ENCODE assay signal across 11 cellular contexts in genomic region chr2:164314148-164314547, GRCh38.
DNase-seq lines count a peak whose midpoint lies in the region; ATAC-seq and TF ChIP-seq lines count a peak whose summit lies in the region.
"Had no signal": no experiment of that assay in that cellular context is flagged by ENCODE, and none has a peak within 500 bp of the region (broad histone marks: within the 10 kb centered on the region; RNA-seq: fewer than 3 reads in every experiment).

No MANE protein-coding gene starts in this region.

- no peak overlapping the region for H2BK15ac ChIP-seq in mesenchymal stem cell (ENCODE audit: low read depth, poor library complexity, severe bottlenecking)

- H3K23ac ChIP-seq in mesenchymal stem cell (ENCODE audit: low read length in 2 of 2), result no peak overlapping the region

- H3K36me3 ChIP-seq in mesenchymal stem cell (ENCODE audit: control insufficient read depth in 1 of 2, insufficient read depth in 2 of 2, low read depth in 1 of 2, low read length in 2 of 2) (no peaks in the 10 kb centered on the region), osteoblast (ENCODE audit: insufficient read depth, low read length) (no peaks in the 10 kb centered on the region)

- H2BK12ac ChIP-seq in mesenchymal stem cell (ENCODE audit: low read length in 2 of 2), result no peak overlapping the region

- no peaks in the 10 kb centered on the region for H4K20me1 ChIP-seq in osteoblast (ENCODE audit: insufficient read depth, low read length)

- H3K4me2 ChIP-seq in mesenchymal stem cell (ENCODE audit: low read length, poor library complexity, severe bottlenecking) (no peak overlapping the region), osteoblast (ENCODE audit: insufficient read depth, low read length) (no peak overlapping the region)

- no peak overlapping the region for H4K8ac ChIP-seq in mesenchymal stem cell (ENCODE audit: low read length)

- TF ChIP-seq CTCF in osteoblast (IDR thresholded peaks at IDR 0.05; ENCODE audit: extremely low read depth, low read depth, low read length), result no peak

- no peaks in the 10 kb centered on the region for H3K27me3 ChIP-seq in mesenchymal stem cell (ENCODE audit: control insufficient read depth in 1 of 2, insufficient read depth in 1 of 2, low read length in 2 of 2)
- H3K27me3 ChIP-seq in osteoblast (ENCODE audit: insufficient read depth, low read length), result no peaks in the 10 kb centered on the region

- H3K9ac ChIP-seq in mesenchymal stem cell (ENCODE audit: low read length), result no peak overlapping the region

- no peaks in the 10 kb centered on the region for H3K79me2 ChIP-seq in osteoblast (ENCODE audit: insufficient read depth, low read length)

- H2AFZ ChIP-seq in mesenchymal stem cell (ENCODE audit: low read depth, low read length) (no peak overlapping the region), osteoblast (ENCODE audit: low read length) (no peak overlapping the region)

- no peak overlapping the region for H2BK5ac ChIP-seq in mesenchymal stem cell (ENCODE audit: low read depth, low read length, poor library complexity, severe bottlenecking)

- H3K4me3 ChIP-seq in mesenchymal stem cell (ENCODE audit: insufficient read depth in 1 of 2, low read depth in 1 of 2, low read length in 2 of 2) (no peak overlapping the region), osteoblast (ENCODE audit: insufficient read depth, low read length) (no peak overlapping the region)

- no peak for ATAC-seq in HG02623 (IDR thresholded peaks at IDR 0.05; ENCODE audit: unreplicated experiment)

- no peak overlapping the region for H3K4ac ChIP-seq in mesenchymal stem cell (ENCODE audit: low read depth in 1 of 2, low read length in 2 of 2)

- H3K4me1 ChIP-seq in mesenchymal stem cell (ENCODE audit: control insufficient read depth, insufficient read depth, low read depth, low read length) (no peaks in the 10 kb centered on the region), osteoblast (ENCODE audit: insufficient read depth, low read length) (no peaks in the 10 kb centered on the region)

- no peak overlapping the region for H3K18ac ChIP-seq in mesenchymal stem cell (ENCODE audit: low read depth in 1 of 2, low read length in 2 of 2)

- DNase-seq in COLO829 (ENCODE audit: low spot score) (peak; percentile 1), NCI-H1105 (lab: John Stamatoyannopoulos, UW) (peak; percentile 20), brain pericyte (ENCODE audit: low read depth, low spot score) (peak; percentile 5), mesenchymal stem cell (peak; percentile 57), activated T-cell treated with anti-CD3 and anti-CD28 coated beads for 4 hours (no peak), osteoblast (ENCODE audit: insufficient read length, low spot score, missing footprints) (no peak)
- DNase-seq in stimulated activated naive CD4-positive, alpha-beta T cell (lab: John Stamatoyannopoulos, UW), result no peak
- DNase-seq: caudate nucleus; NK-92 treated with Interleukin-12 subunit alpha and Interleukin-12 subunit beta, amount 100 ng/mL, for 24 hours had no signal

- WGBS in mesenchymal stem cell, result 45% methylated on average over 4 of the region's 4 CpGs

- no peak overlapping the region for H2AK5ac ChIP-seq in mesenchymal stem cell (ENCODE audit: low read length, severe bottlenecking)

- H3K79me1 ChIP-seq in mesenchymal stem cell (replicated peaks; ENCODE audit: low read length, poor library complexity, severe bottlenecking), result no peaks in the 10 kb centered on the region

- H3K9me3 ChIP-seq in mesenchymal stem cell (ENCODE audit: control insufficient read depth, low read length), result peaks cover 2% of the 10 kb centered on the region
- no peaks in the 10 kb centered on the region for H3K9me3 ChIP-seq in osteoblast (ENCODE audit: low read depth, low read length)

- H3K14ac ChIP-seq in mesenchymal stem cell (ENCODE audit: low read length in 2 of 2), result no peak overlapping the region

- H3K27ac ChIP-seq in mesenchymal stem cell (ENCODE audit: low read length, poor library complexity, severe bottlenecking) (no peak overlapping the region), osteoblast (ENCODE audit: low read depth, low read length) (no peak overlapping the region)
- H3K27ac ChIP-seq: C4-2B had no signal

- H2BK120ac ChIP-seq in mesenchymal stem cell (ENCODE audit: low read depth, low read length), result no peak overlapping the region

- H4K91ac ChIP-seq in mesenchymal stem cell (ENCODE audit: low read length), result no peak overlapping the region

Comparison
In these comparisons a context has a peak if more than half of its experiments do, and no peak if none do; other contexts are left out.
1. DNase-seq: peak in COLO829 (single experiment), NCI-H1105 (single experiment), brain pericyte (single experiment) and mesenchymal stem cell (single experiment); none in stimulated activated naive CD4-positive, alpha-beta T cell (0 of 6), activated T-cell treated with anti-CD3 and anti-CD28 coated beads for 4 hours (single experiment) and osteoblast (single experiment).